10 cellular contexts compared by ENCODE assay signal in genomic region chr17:21171309-21171922, GRCh38. TPM values are rescaled to one million over a fixed set of nuclear protein-coding genes. Genes with fewer than 3 reads are reported as not detected.
A peak's percentile ranks its signal among the peaks of the same experiment; 100 is the strongest.
DNase-seq lines count a peak whose midpoint lies in the region; ATAC-seq, FAIRE-seq and TF ChIP-seq lines count a peak whose summit lies in the region.
"Had no signal": no experiment of that assay in that cellular context is flagged by ENCODE, and none has a peak within 500 bp of the region (broad histone marks: within the 10 kb centered on the region; RNA-seq: fewer than 3 reads in every experiment).

No MANE protein-coding gene starts in this region.

- H3K4me1 Mint-ChIP-seq in activated CD8-positive, alpha-beta memory T cell treated with anti-CD3 and anti-CD28 coated beads, Interleukin-2, amount 10 ng/mL, durations not matched to agents 7 days and 5 days, result peaks cover 7% of the 10 kb centered on the region
- peaks cover 23 to 35% of the 10 kb centered on the region in 2 donors for H3K4me1 Mint-ChIP-seq in stimulated activated naive B cell treated with anti-CD40 and anti-IgM and Interleukin-4, amounts not matched to agents 10 μg/mL and 1 μg/mL and 100 μg/mL, for 72 hours

- in situ Hi-C loops in G401 (cut with HindIII; ENCODE audit: low sequenced_read_pairs), result no loop called here

- H3K36me3 Mint-ChIP-seq in activated CD8-positive, alpha-beta memory T cell treated with anti-CD3 and anti-CD28 coated beads, Interleukin-2, amount 10 ng/mL, durations not matched to agents 7 days and 5 days, result peaks cover 1% of the 10 kb centered on the region
- peaks cover 32 to 33% of the 10 kb centered on the region in 2 donors for H3K36me3 Mint-ChIP-seq in stimulated activated naive B cell treated with anti-CD40 and anti-IgM and Interleukin-4, amounts not matched to agents 10 μg/mL and 1 μg/mL and 100 μg/mL, for 72 hours

- H3K27me3 ChIP-seq in upper lobe of right lung, result no peaks in the 10 kb centered on the region

- peak; percentile 55 for FAIRE-seq in HTR-8/SVneo (lab: Jason Lieb, UNC)

- H3K4me3 ChIP-seq in upper lobe of right lung, result no peak overlapping the region

- no peak overlapping the region for H3K27ac ChIP-seq in upper lobe of right lung

- no peak for ATAC-seq in activated CD8-positive, alpha-beta memory T cell treated with anti-CD3 and anti-CD28 coated beads, Interleukin-2, amount 10 ng/mL, durations not matched to agents 7 days and 5 days
- peak; percentile 66 for ATAC-seq in GM21737 (IDR thresholded peaks at IDR 0.05; ENCODE audit: unreplicated experiment)
- ATAC-seq in stimulated activated naive B cell treated with anti-CD40 and anti-IgM and Interleukin-4, amounts not matched to agents 10 μg/mL and 1 μg/mL and 100 μg/mL, for 72 hours (replicated peaks), result peak; percentile 83 to 91
- no peak for ATAC-seq in upper lobe of right lung

- no peak for TF ChIP-seq CTCF in upper lobe of right lung (IDR thresholded peaks at IDR 0.05)

- no peaks in the 10 kb centered on the region for H3K9me3 Mint-ChIP-seq in activated CD8-positive, alpha-beta memory T cell treated with anti-CD3 and anti-CD28 coated beads, Interleukin-2, amount 10 ng/mL, durations not matched to agents 7 days and 5 days (ENCODE audit: low read depth)
- no peaks in the 10 kb centered on the region for H3K9me3 Mint-ChIP-seq in stimulated activated naive B cell treated with anti-CD40 and anti-IgM and Interleukin-4, amounts not matched to agents 10 μg/mL and 1 μg/mL and 100 μg/mL, for 72 hours

- CTCF ChIA-PET in activated CD8-positive, alpha-beta memory T cell treated with anti-CD3 and anti-CD28 coated beads, Interleukin-2, amount 10 ng/mL, durations not matched to agents 7 days and 5 days (lab: Charles Lee), result no interaction called here

- peak; percentile 33 for DNase-seq in activated CD8-positive, alpha-beta memory T cell treated with anti-CD3 and anti-CD28 coated beads, Interleukin-2, amount 10 ng/mL, durations not matched to agents 7 days and 5 days
- DNase-seq in activated CD8-positive, alpha-beta memory T cell treated with anti-CD3 and anti-CD28 coated beads for 24 hours, result no peak
- DNase-seq in HTR-8/SVneo (ENCODE audit: insufficient read length, low spot score), result no peak
- peak; percentile 39 for DNase-seq in stimulated activated naive B cell treated with anti-CD40 and anti-IgM and Interleukin-4, amounts not matched to agents 10 μg/mL and 1 μg/mL and 100 μg/mL, for 72 hours
- DNase-seq in G401 (ENCODE audit: low spot score), result no peak
- DNase-seq in AG08395 (ENCODE audit: low spot score), result no peak
- no peak for DNase-seq in upper lobe of right lung
- DNase-seq: activated CD8-positive, alpha-beta memory T cell treated with anti-CD3 and anti-CD28 coated beads, Interleukin-2, amount 50 U/mL, for 4 hours; NCI-H774 had no signal

- no peaks in the 10 kb centered on the region for H3K9me3 ChIP-seq in upper lobe of right lung

- H3K4me3 Mint-ChIP-seq in activated CD8-positive, alpha-beta memory T cell treated with anti-CD3 and anti-CD28 coated beads, Interleukin-2, amount 10 ng/mL, durations not matched to agents 7 days and 5 days, result no peak overlapping the region
- H3K4me3 Mint-ChIP-seq in stimulated activated naive B cell treated with anti-CD40 and anti-IgM and Interleukin-4, amounts not matched to agents 10 μg/mL and 1 μg/mL and 100 μg/mL, for 72 hours, result peak overlapping the region; percentile 5 to 71

- no peaks in the 10 kb centered on the region for H3K27me3 Mint-ChIP-seq in activated CD8-positive, alpha-beta memory T cell treated with anti-CD3 and anti-CD28 coated beads, Interleukin-2, amount 10 ng/mL, durations not matched to agents 7 days and 5 days
- H3K27me3 Mint-ChIP-seq in stimulated activated naive B cell treated with anti-CD40 and anti-IgM and Interleukin-4, amounts not matched to agents 10 μg/mL and 1 μg/mL and 100 μg/mL, for 72 hours, result no peaks in the 10 kb centered on the region

- no peak overlapping the region for H3K27ac Mint-ChIP-seq in activated CD8-positive, alpha-beta memory T cell treated with anti-CD3 and anti-CD28 coated beads, Interleukin-2, amount 10 ng/mL, durations not matched to agents 7 days and 5 days
- H3K27ac Mint-ChIP-seq in stimulated activated naive B cell treated with anti-CD40 and anti-IgM and Interleukin-4, amounts not matched to agents 10 μg/mL and 1 μg/mL and 100 μg/mL, for 72 hours, result peak overlapping the region; percentile 90

- H3K4me1 ChIP-seq in upper lobe of right lung, result peaks cover 35% of the 10 kb centered on the region

- intact Hi-C loops in upper lobe of right lung (cut with DNase I), result no loop called here

- H3K36me3 ChIP-seq in upper lobe of right lung, result peaks cover 7% of the 10 kb centered on the region

RNA-seq across cellular contexts. Expression of gene TMEM11, which starts 42.5 kb away (rescaled TPM):
- 10 to 100 TPM; 24.8 to 29.3 TPM for total RNA-seq in activated CD8-positive, alpha-beta memory T cell treated with anti-CD3 and anti-CD28 coated beads, Interleukin-2, amount 10 ng/mL, durations not matched to agents 7 days and 5 days
- total RNA-seq in G401 (2014; rRNA removed; shearing (Covaris generic)), result 31.2 and 34.4 TPM in 2 replicates
- 24.2 TPM for total RNA-seq in upper lobe of right lung

RNA-seq across cellular contexts. Expression of gene DHRS7B, which starts 44.7 kb away (rescaled TPM):
- 10 to 100 TPM; 18.8 to 19.0 TPM for total RNA-seq in activated CD8-positive, alpha-beta memory T cell treated with anti-CD3 and anti-CD28 coated beads, Interleukin-2, amount 10 ng/mL, durations not matched to agents 7 days and 5 days
- 37.0 and 45.4 TPM in 2 replicates for total RNA-seq in G401 (2014; rRNA removed; shearing (Covaris generic))
- 24.7 TPM for total RNA-seq in upper lobe of right lung

Comparison
In these comparisons a context has a peak if more than half of its experiments do, and no peak if none do; other contexts are left out.
1. DNase-seq: peak in activated CD8-positive, alpha-beta memory T cell treated with anti-CD3 and anti-CD28 coated beads, Interleukin-2, amount 10 ng/mL, durations not matched to agents 7 days and 5 days (single experiment) and stimulated activated naive B cell treated with anti-CD40 and anti-IgM and Interleukin-4, amounts not matched to agents 10 μg/mL and 1 μg/mL and 100 μg/mL, for 72 hours (single experiment); none in activated CD8-positive, alpha-beta memory T cell treated with anti-CD3 and anti-CD28 coated beads for 24 hours (single experiment), HTR-8/SVneo (single experiment), G401 (single experiment), AG08395 (single experiment) and upper lobe of right lung (single experiment).
2. ATAC-seq: peak in GM21737 (single experiment) and stimulated activated naive B cell treated with anti-CD40 and anti-IgM and Interleukin-4, amounts not matched to agents 10 μg/mL and 1 μg/mL and 100 μg/mL, for 72 hours (2 of 2); none in activated CD8-positive, alpha-beta memory T cell treated with anti-CD3 and anti-CD28 coated beads, Interleukin-2, amount 10 ng/mL, durations not matched to agents 7 days and 5 days (single experiment) and upper lobe of right lung (single experiment).